17 cellular contexts compared by ENCODE assay signal in the genomic region with DNA sequence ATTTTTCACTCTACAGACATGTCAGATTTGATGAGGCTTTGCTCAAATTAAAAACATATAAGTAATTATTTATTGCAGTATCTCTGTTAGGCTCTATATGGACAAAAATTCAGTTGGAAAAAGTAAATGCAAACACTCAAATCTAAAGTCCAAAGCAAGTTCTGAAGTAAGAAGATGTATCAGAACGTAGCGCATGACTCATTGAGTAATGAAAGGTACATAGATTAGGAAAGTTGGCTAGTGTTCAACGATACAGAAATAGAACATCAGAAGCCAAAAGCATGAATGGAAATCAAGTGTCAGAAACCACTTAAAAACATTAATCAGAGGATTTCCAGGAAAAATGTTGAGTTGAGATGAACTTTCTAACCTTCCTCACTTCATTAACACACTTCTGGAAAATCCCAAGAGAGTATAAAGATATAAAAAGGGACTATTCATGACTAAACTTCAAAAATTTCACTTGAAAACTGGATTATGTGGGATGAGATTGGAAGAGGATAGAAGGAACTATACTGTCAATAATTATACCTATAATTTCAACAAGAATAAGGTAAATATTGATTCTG.
DNase-seq lines count a peak whose midpoint lies in the region; ATAC-seq, FAIRE-seq and TF ChIP-seq lines count a peak whose summit lies in the region.
"Had no signal": no experiment of that assay in that cellular context is flagged by ENCODE, and none has a peak within 500 bp of the region (broad histone marks: within the 10 kb centered on the region; RNA-seq: fewer than 3 reads in every experiment).

No MANE protein-coding gene starts in this region.

- no peak overlapping the region for H3K27ac ChIP-seq in A549
- no peak overlapping the region for H3K27ac ChIP-seq in endothelial cell of umbilical vein (ENCODE audit: insufficient read depth, low read depth, low read length)
- H3K27ac ChIP-seq in liver (ENCODE audit: low read depth in 1 of 2, low read length in 2 of 2) = peak overlapping the region; percentile 48 to 75
- H3K27ac ChIP-seq in thyroid gland = no peak overlapping the region
- H3K27ac ChIP-seq: GM23248 had no signal

- H3K4me3 ChIP-seq in A549 (no peak overlapping the region), endothelial cell of umbilical vein (replicated peaks in 1 of 3; ENCODE audit: insufficient read depth in 1 of 3, low read depth in 1 of 3, low read length in 3 of 3) (no peak overlapping the region), liver (ENCODE audit: low read depth in 1 of 3, low read length in 3 of 3) (no peak overlapping the region), thyroid gland (replicated peaks in 1 of 3) (no peak overlapping the region)
- H3K4me3 ChIP-seq: GM23248 had no signal

- TF ChIP-seq POLR2A in A549 (IDR thresholded peaks at IDR 0.05; ENCODE audit: low read length) (no peak), endothelial cell of umbilical vein (IDR thresholded peaks at IDR 0.05; ENCODE audit: low read depth, low read length) (no peak), thyroid gland (IDR thresholded peaks at IDR 0.05) (no peak)

- POLR2A ChIA-PET in A549 (lab: Yijun Ruan, JAX) = no interaction called here
- POLR2A ChIA-PET in endothelial cell of umbilical vein (lab: Charles Lee) = no interaction called here

- ATAC-seq in A549 (no peak), sciatic nerve (no peak)

- H4K20me1 ChIP-seq in endothelial cell of umbilical vein (replicated peaks; ENCODE audit: control insufficient read depth, extremely low read depth, insufficient read depth, low read length) = no peaks in the 10 kb centered on the region

- BruUV-seq in endothelial cell of umbilical vein (replicated peaks; lab: Mats Ljungman, UMichigan) = no TSS peak

- CTCF ChIA-PET in A549 (lab: Yijun Ruan, JAX) = no interaction called here
- CTCF ChIA-PET in endothelial cell of umbilical vein (lab: Charles Lee) = no interaction called here

- WGBS in A549 (ENCODE audit: missing lambda C conversion rate) = 12% methylated on average over 3 of the region's 3 CpGs
- 45% methylated on average over 3 of the region's 3 CpGs for WGBS in liver
- WGBS in thyroid gland, 2 donors = 70 to 85% methylated on average over 3 of the region's 3 CpGs

- H3K4me1 ChIP-seq in A549 = no peaks in the 10 kb centered on the region
- no peaks in the 10 kb centered on the region for H3K4me1 ChIP-seq in endothelial cell of umbilical vein (ENCODE audit: control insufficient read depth, extremely low read depth, insufficient read depth, low read length)
- peaks cover 0 to 12% (median 6%) of the 10 kb centered on the region in 4 donors for H3K4me1 ChIP-seq in liver (ENCODE audit: control insufficient read depth in 4 of 4, insufficient read depth in 4 of 4, low read length in 3 of 4)
- no peaks in the 10 kb centered on the region for H3K4me1 ChIP-seq in thyroid gland

- intact Hi-C loops in endothelial cell of umbilical vein (cut with micrococcal nuclease) = no loop called here
- intact Hi-C loops in sciatic nerve (cut with DNase I) = no loop called here
- intact Hi-C loops in thyroid gland (cut with DNase I) = no loop called here

- TF ChIP-seq CTCF in A549 (IDR thresholded peaks at IDR 0.05) = no peak
- TF ChIP-seq CTCF in endothelial cell of umbilical vein (IDR thresholded peaks at IDR 0.05; ENCODE audit: extremely low read depth in 1 of 2, insufficient read depth in 1 of 2, low read depth in 1 of 2, low read length in 2 of 2) = no peak
- TF ChIP-seq CTCF in liver (IDR thresholded peaks at IDR 0.05; ENCODE audit: low read depth, low read length, missing input control) = no peak
- TF ChIP-seq CTCF in thyroid gland (IDR thresholded peaks at IDR 0.05) = no peak

- no peak overlapping the region for H2AFZ ChIP-seq in endothelial cell of umbilical vein (ENCODE audit: low read depth, low read length)
- H2AFZ ChIP-seq: GM23248 had no signal

- DNase-seq in A549 (ENCODE audit: low read depth in 1 of 2, low spot score in 1 of 2) (no peak), HT-29 (ENCODE audit: low spot score) (peak; percentile 23), endothelial cell of umbilical vein (ENCODE audit: low read depth, low spot score) (peak; percentile 33), sciatic nerve (ENCODE audit: low spot score) (no peak), glomerular visceral epithelial cell (ENCODE audit: extremely low spot score) (no peak), thyroid gland (no peak), occipital lobe (lab: John Stamatoyannopoulos, UW) (no peak)
- DNase-seq: ACHN, AML-193, COR-L47, GM23248, KG1, NCI-H1048, NCI-H1436 treated with DMSO at 0.1 percent for 48 hours, NCI-H2081, SHP77 treated with DMSO at 0.1 percent for 48 hours had no signal

- no peaks in the 10 kb centered on the region for H3K9me1 ChIP-seq in endothelial cell of umbilical vein (replicated peaks; ENCODE audit: control insufficient read depth, extremely low read depth, insufficient read depth, low read length)

- H3K9ac ChIP-seq in endothelial cell of umbilical vein (replicated peaks; ENCODE audit: extremely low read depth, insufficient read depth, low read length) (no peak overlapping the region), liver (ENCODE audit: low read depth in 1 of 2, low read length in 2 of 2) (peak overlapping the region in 1 of 2 donors; percentile 36)
- H3K9ac ChIP-seq: GM23248 had no signal

- H3K4me2 ChIP-seq in A549 (no peak overlapping the region), endothelial cell of umbilical vein (ENCODE audit: insufficient read depth, low read length) (no peak overlapping the region)

- TF ChIP-seq RAD21 in A549 (conservative IDR thresholded peaks at IDR 0.05 in 1 of 2, IDR thresholded peaks at IDR 0.05 in 1 of 2) (no peak), liver (IDR thresholded peaks at IDR 0.05) (no peak)

- no peaks in the 10 kb centered on the region for H3K27me3 ChIP-seq in endothelial cell of umbilical vein (ENCODE audit: control insufficient read depth in 2 of 2, insufficient read depth in 2 of 2, low read length in 2 of 2)
- no peaks in the 10 kb centered on the region for H3K27me3 ChIP-seq in liver (ENCODE audit: control insufficient read depth in 4 of 4, insufficient read depth in 4 of 4, low read length in 3 of 4)
- H3K27me3 ChIP-seq in thyroid gland = no peaks in the 10 kb centered on the region

- dilution Hi-C loops in endothelial cell of umbilical vein (cut with MboI; ENCODE audit: extremely low pct_ligation_motif_present, low sequenced_read_pairs) = no loop called here

- H3K36me3 ChIP-seq in endothelial cell of umbilical vein (ENCODE audit: control insufficient read depth in 2 of 2, extremely low read depth in 1 of 2, insufficient read depth in 2 of 2, low read length in 2 of 2) (no peaks in the 10 kb centered on the region), liver (ENCODE audit: control insufficient read depth in 4 of 4, insufficient read depth in 3 of 4, low read depth in 1 of 4, low read length in 3 of 4) (no peaks in the 10 kb centered on the region), thyroid gland (no peaks in the 10 kb centered on the region)

- no peak for TF ChIP-seq EP300 in A549 (IDR thresholded peaks at IDR 0.05)

- FAIRE-seq in A549 (lab: Jason Lieb, UNC) = no peak
- no peak for FAIRE-seq in endothelial cell of umbilical vein (lab: Jason Lieb, UNC)

- H3K9me3 ChIP-seq in A549 = no peaks in the 10 kb centered on the region; the same call in 2 of the 3 replicates
- no peaks in the 10 kb centered on the region for H3K9me3 ChIP-seq in endothelial cell of umbilical vein (replicated peaks; ENCODE audit: control insufficient read depth, insufficient read depth, low read length)
- no peaks in the 10 kb centered on the region for H3K9me3 ChIP-seq in liver (ENCODE audit: control insufficient read depth in 4 of 4, low read length in 3 of 4)
- H3K9me3 ChIP-seq in thyroid gland = no peaks in the 10 kb centered on the region

- H3K79me2 ChIP-seq in endothelial cell of umbilical vein (ENCODE audit: control insufficient read depth, insufficient read depth, low read length) = no peaks in the 10 kb centered on the region

TF ChIP-seq in A549, 52 proteins besides CTCF, POLR2A, EP300 and RAD21:
- TF ChIP-seq FOSB (CRISPR knock-in tag; IDR thresholded peaks at IDR 0.05) = no peak
- TF ChIP-seq FOSL2 (IDR thresholded peaks at IDR 0.05) = no peak
- peak; percentile 20; the same call in 1 of the 2 replicates for TF ChIP-seq FOSL2 (CRISPR knock-in tag; IDR thresholded peaks at IDR 0.05)

TF ChIP-seq in endothelial cell of umbilical vein, 7 proteins besides CTCF, POLR2A, EP300 and RAD21:
- no peak for TF ChIP-seq MYC (IDR thresholded peaks at IDR 0.05; ENCODE audit: low read depth, low read length)
- TF ChIP-seq GATA2 (IDR thresholded peaks at IDR 0.05; ENCODE audit: insufficient read depth, insufficient read length, low read depth, low read length) = no peak
- no peak for TF ChIP-seq POLR2AphosphoS5 (IDR thresholded peaks at IDR 0.05; ENCODE audit: insufficient read depth, low read depth, low read length)
- TF ChIP-seq EZH2 (IDR thresholded peaks at IDR 0.05; ENCODE audit: borderline replicate concordance, low read depth, low read length, severe bottlenecking) = no peak
- no peak for TF ChIP-seq FOS (IDR thresholded peaks at IDR 0.05; ENCODE audit: borderline replicate concordance, insufficient read depth, low read length)
- no peak for TF ChIP-seq JUN (IDR thresholded peaks at IDR 0.05; ENCODE audit: borderline replicate concordance, insufficient read depth, insufficient read length, low read depth)
- TF ChIP-seq, protein P1, sequence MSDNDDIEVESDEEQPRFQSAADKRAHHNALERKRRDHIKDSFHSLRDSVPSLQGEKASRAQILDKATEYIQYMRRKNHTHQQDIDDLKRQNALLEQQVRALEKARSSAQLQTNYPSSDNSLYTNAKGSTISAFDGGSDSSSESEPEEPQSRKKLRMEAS (IDR thresholded peaks at IDR 0.05; ENCODE audit: insufficient read depth, insufficient read length) = no peak

Comparison
In these comparisons a context has a peak if more than half of its experiments do, and no peak if none do; other contexts are left out.
1. DNase-seq: peak in HT-29 (single experiment) and endothelial cell of umbilical vein (single experiment); none in A549 (0 of 2), sciatic nerve (single experiment), glomerular visceral epithelial cell (single experiment), thyroid gland (0 of 2) and occipital lobe (single experiment).
2. H3K27ac ChIP-seq: peak in liver (2 of 2); none in A549 (0 of 2), endothelial cell of umbilical vein (single experiment) and thyroid gland (0 of 3).